Comparison of ENCODE assay signal across 8 cellular contexts in genomic region chr19:584240-585001, GRCh38. TPM values are rescaled to one million over a fixed set of nuclear protein-coding genes. Genes with fewer than 3 reads are reported as not detected.
A peak's percentile ranks its signal among the peaks of the same experiment; 100 is the strongest.
DNase-seq lines count a peak whose midpoint lies in the region; ATAC-seq and TF ChIP-seq lines count a peak whose summit lies in the region.

No MANE protein-coding gene starts in this region.

- peak; percentile 78 for DNase-seq in Daoy (ENCODE audit: low read depth)
- peak; percentile 50 to 52 for DNase-seq in activated CD4-positive, alpha-beta T cell treated with anti-CD3 and anti-CD28 coated beads, Interleukin-2, amount 50 U/mL, for 4 hours
- peak; percentile 88 for DNase-seq in ecto neural progenitor cell (ENCODE audit: low spot score)
- DNase-seq in midbrain (lab: John Stamatoyannopoulos, UW) = peak; percentile 48
- DNase-seq in testis = no peak

- intact Hi-C loops in testis (cut with DNase I; ENCODE audit: low total_unique reads) = no loop called here

- H3K4me1 ChIP-seq in testis = peaks cover 16% of the 10 kb centered on the region

- H3K27me3 ChIP-seq in testis = no peaks in the 10 kb centered on the region

- TF ChIP-seq CTCF in LNCAP (IDR thresholded peaks at IDR 0.05) (peak; percentile 95), testis (IDR thresholded peaks at IDR 0.05) (peak; percentile 70 to 86 (median 76))

- no peak overlapping the region for H3K27ac ChIP-seq in testis

- H3K36me3 ChIP-seq in testis (ENCODE audit: low read depth, missing control alignments) = no peaks in the 10 kb centered on the region

- TF ChIP-seq POLR2A in testis (IDR thresholded peaks at IDR 0.05) = no peak

- ATAC-seq in GM18502 (IDR thresholded peaks at IDR 0.05; ENCODE audit: poor library complexity, unreplicated experiment) (no peak), HG03342 (IDR thresholded peaks at IDR 0.05; ENCODE audit: unreplicated experiment) (no peak)

- WGBS in testis, 2 donors = 39 to 55% methylated on average over 15 to 35 of the region's 38 CpGs

- no peak overlapping the region for H3K4me3 ChIP-seq in testis

- no peaks in the 10 kb centered on the region for H3K9me3 ChIP-seq in testis

RNA-seq across cellular contexts. Expression of gene HCN2, which starts 5.3 kb away (rescaled TPM):
- total RNA-seq in Daoy (2014; rRNA removed; shearing (Covaris generic)) = 0.09 and 0.97 TPM in 2 replicates
- 10 to 100 TPM in 1 of 2 donors, 1 to 10 TPM in 1; 6.6 to 12.4 TPM for total RNA-seq in testis
- 5.5 TPM for polyA plus RNA-seq in testis (ENCODE audit: insufficient read depth, low read depth, low replicate concordance)

RNA-seq across cellular contexts. Expression of gene BSG, which starts 12.0 kb away (rescaled TPM):
- total RNA-seq in Daoy (2014; rRNA removed; shearing (Covaris generic)) = 501 and 514 TPM in 2 replicates
- 1,000 to 10,000 TPM; 1,391 to 1,458 TPM for total RNA-seq in testis
- 870 TPM for polyA plus RNA-seq in testis (ENCODE audit: insufficient read depth, low read depth, low replicate concordance)

RNA-seq across cellular contexts. Expression of gene GZMM, which starts 40.6 kb away (rescaled TPM):
- total RNA-seq in Daoy (2014; rRNA removed; shearing (Covaris generic)) = 4.2 and 5.5 TPM in 2 replicates
- 1 to 10 TPM in 1 of 2 donors, under 1 TPM in 1; 0.31 to 1.4 TPM for total RNA-seq in testis
- polyA plus RNA-seq in testis (ENCODE audit: insufficient read depth, low read depth, low replicate concordance) = 2.2 TPM

RNA-seq across cellular contexts. Expression of gene POLRMT, which starts 48.9 kb away (rescaled TPM):
- 92.3 and 96.8 TPM in 2 replicates for total RNA-seq in Daoy (2014; rRNA removed; shearing (Covaris generic))
- 100 to 1,000 TPM; 116 to 137 TPM for total RNA-seq in testis
- 178 TPM for polyA plus RNA-seq in testis (ENCODE audit: insufficient read depth, low read depth, low replicate concordance)

RNA-seq across cellular contexts. Expression of gene CDC34, which starts 52.9 kb away (rescaled TPM):
- total RNA-seq in Daoy (2014; rRNA removed; shearing (Covaris generic)) = 105 and 108 TPM in 2 replicates
- total RNA-seq in testis = 100 to 1,000 TPM; 205 to 249 TPM
- 149 TPM for polyA plus RNA-seq in testis (ENCODE audit: insufficient read depth, low read depth, low replicate concordance)
